ENCODE assay signal across 1 cellular context in genomic region chr19:47863514-47863936, GRCh38.
TF ChIP-seq lines count a peak whose summit lies in the region.

No MANE protein-coding gene starts in this region.

TF ChIP-seq in SK-N-SH, 30 proteins besides CTCF, POLR2A, EP300 and RAD21 (continued from another document):
- TF ChIP-seq, protein P1, sequence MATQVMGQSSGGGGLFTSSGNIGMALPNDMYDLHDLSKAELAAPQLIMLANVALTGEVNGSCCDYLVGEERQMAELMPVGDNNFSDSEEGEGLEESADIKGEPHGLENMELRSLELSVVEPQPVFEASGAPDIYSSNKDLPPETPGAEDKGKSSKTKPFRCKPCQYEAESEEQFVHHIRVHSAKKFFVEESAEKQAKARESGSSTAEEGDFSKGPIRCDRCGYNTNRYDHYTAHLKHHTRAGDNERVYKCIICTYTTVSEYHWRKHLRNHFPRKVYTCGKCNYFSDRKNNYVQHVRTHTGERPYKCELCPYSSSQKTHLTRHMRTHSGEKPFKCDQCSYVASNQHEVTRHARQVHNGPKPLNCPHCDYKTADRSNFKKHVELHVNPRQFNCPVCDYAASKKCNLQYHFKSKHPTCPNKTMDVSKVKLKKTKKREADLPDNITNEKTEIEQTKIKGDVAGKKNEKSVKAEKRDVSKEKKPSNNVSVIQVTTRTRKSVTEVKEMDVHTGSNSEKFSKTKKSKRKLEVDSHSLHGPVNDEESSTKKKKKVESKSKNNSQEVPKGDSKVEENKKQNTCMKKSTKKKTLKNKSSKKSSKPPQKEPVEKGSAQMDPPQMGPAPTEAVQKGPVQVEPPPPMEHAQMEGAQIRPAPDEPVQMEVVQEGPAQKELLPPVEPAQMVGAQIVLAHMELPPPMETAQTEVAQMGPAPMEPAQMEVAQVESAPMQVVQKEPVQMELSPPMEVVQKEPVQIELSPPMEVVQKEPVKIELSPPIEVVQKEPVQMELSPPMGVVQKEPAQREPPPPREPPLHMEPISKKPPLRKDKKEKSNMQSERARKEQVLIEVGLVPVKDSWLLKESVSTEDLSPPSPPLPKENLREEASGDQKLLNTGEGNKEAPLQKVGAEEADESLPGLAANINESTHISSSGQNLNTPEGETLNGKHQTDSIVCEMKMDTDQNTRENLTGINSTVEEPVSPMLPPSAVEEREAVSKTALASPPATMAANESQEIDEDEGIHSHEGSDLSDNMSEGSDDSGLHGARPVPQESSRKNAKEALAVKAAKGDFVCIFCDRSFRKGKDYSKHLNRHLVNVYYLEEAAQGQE (IDR thresholded peaks at IDR 0.05; ENCODE audit: low read depth, low read length) = no peak
